ENCODE assay signal across 18 cellular contexts in the genomic region with DNA sequence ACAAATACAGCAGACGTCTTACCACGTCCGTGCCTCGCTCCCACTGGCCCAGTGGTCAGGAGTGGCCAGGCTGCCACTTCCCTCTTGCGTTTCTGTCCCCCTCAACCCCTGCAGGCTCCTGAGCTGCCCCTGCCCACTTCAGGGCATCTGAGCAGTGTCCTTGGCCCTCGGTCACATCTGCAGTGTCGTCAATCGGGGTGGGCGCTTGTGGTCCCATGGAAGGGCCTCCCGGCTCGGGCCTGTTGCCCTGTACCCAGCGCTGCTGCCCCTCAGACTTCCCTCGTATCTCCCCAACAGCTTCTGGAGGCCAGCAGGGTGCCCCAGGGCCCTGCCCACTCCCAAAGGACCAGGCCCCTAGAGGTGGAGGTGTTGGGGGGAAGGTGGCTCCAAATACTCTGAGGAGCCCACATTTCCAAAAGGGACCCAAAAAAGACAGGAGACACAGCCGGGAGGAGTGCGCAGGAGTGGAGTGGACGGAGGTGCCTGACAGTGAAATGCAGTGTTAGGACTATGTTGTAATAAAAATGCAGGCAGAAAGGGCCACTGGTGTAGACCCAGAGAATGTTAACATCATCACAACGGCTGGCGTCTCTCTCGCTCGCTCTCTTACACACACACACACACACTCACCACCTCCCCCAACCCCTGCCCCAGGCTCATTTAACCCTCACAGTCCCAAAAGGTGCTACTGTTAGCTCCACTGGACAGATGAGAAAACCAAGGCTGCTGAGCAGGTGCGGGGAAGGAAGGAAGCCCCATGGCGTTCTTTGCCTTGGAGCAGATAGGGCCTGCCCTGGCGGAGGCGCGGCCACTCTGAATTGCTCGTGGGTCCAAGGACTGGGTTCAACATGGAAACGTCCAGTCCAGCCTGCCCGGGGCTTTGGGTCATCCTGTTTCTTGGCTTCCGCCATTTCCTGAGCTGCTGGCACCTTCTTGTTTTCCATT.
"Had no signal": no experiment of that assay in that cellular context is flagged by ENCODE, and none has a peak within 500 bp of the region (broad histone marks: within the 10 kb centered on the region; RNA-seq: fewer than 3 reads in every experiment).

No MANE protein-coding gene starts in this region.

- H3K27me3 ChIP-seq: colonic mucosa, hepatocyte, neutrophil, transverse colon had no signal

- H3K4me1 ChIP-seq: colonic mucosa had no signal

- DNase-seq: activated CD4-positive, alpha-beta T cell treated with anti-CD3 and anti-CD28 coated beads, Interleukin-2, amount 50 U/mL, for 1 hour; activated CD8-positive, alpha-beta memory T cell treated with anti-CD3 and anti-CD28 coated beads for 24 hours; activated naive CD4-positive, alpha-beta T cell treated with anti-CD3 and anti-CD28 coated beads, Interleukin-2, amount 50 U/mL, for 16 hours; caudate nucleus; islet precursor cell; left ventricle myocardium inferior; stimulated activated CD4-positive, alpha-beta T cell treated with anti-CD3 and anti-CD28 coated beads, Interleukin-4, amount 100 ng/mL, for 24 hours; stimulated activated naive CD4-positive, alpha-beta T cell treated with Interleukin-2 at 50 U/mL for 16 hours; T-helper 1 cell; T1000; transverse colon had no signal

- H3K9me3 ChIP-seq: colonic mucosa, left ventricle myocardium inferior, neutrophil, transverse colon had no signal

- ATAC-seq: activated CD4-positive, CD25-positive, alpha-beta regulatory T cell treated with anti-CD3 and anti-CD28 coated beads, Interleukin-2, amount 50 U/mL, for 24 hours; esophagus mucosa; SK-N-SH treated with all-trans-retinoic acid at 6 μM for 48 hours had no signal

- H3K27ac ChIP-seq: colonic mucosa, hepatocyte, left ventricle myocardium inferior, neutrophil, transverse colon had no signal

- H3K36me3 ChIP-seq: colonic mucosa, left ventricle myocardium inferior, neutrophil, transverse colon had no signal

- H3K4me3 ChIP-seq: colonic mucosa, hepatocyte, left ventricle myocardium inferior, skin epidermis, transverse colon had no signal
